Comparison of ENCODE assay signal across 9 cellular contexts in the genomic region with DNA sequence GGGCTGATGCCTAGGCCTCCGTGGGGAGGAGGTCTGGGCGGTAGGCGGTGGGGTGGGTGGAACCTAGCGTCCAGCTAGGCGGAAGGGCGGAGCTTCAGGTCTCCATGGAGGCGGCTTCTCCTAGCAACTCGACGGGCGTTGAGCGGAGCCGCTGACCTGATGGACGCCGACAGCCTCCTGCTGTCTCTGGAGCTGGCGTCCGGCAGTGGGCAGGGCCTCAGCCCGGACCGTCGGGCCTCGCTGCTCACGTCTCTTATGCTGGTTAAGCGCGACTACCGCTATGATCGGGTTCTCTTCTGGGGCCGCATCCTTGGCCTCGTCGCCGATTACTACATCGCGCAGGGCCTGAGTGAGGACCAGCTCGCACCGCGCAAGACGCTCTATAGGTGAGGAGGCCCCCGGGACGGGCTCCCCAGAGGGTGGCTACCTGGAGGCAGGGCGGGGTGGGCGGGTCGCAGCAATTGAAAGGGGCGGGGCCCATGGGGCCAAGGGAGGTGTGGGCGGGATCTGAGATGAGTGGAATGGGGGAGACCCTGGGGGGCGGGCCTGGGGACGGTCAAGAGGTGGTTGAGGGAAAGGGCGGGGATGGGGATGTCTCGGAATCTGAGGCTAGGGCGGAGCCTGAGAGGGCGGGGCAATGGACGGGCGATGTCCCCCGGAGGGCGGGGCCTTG. TPM values are rescaled to one million over a fixed set of nuclear protein-coding genes. Genes with fewer than 3 reads are reported as not detected.
DNase-seq lines count a peak whose midpoint lies in the region; ATAC-seq and TF ChIP-seq lines count a peak whose summit lies in the region.
"Had no signal": no experiment of that assay in that cellular context is flagged by ENCODE, and none has a peak within 500 bp of the region (broad histone marks: within the 10 kb centered on the region; RNA-seq: fewer than 3 reads in every experiment).

A gene with protein sequence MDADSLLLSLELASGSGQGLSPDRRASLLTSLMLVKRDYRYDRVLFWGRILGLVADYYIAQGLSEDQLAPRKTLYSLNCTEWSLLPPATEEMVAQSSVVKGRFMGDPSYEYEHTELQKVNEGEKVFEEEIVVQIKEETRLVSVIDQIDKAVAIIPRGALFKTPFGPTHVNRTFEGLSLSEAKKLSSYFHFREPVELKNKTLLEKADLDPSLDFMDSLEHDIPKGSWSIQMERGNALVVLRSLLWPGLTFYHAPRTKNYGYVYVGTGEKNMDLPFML (plus strand): TSS at position 97 of the 673 bp plus-strand sequence. CDS start 63 bp downstream, at position 160.

- no peaks in the 10 kb centered on the region for H3K27me3 ChIP-seq in naive thymus-derived CD4-positive, alpha-beta T cell (ENCODE audit: control insufficient read depth in 2 of 2, insufficient read depth in 2 of 2, low read length in 2 of 2)

- H3K9me3 ChIP-seq in naive thymus-derived CD4-positive, alpha-beta T cell (ENCODE audit: control insufficient read depth in 2 of 3, low read length in 3 of 3) = no peaks in the 10 kb centered on the region

- POLR2A ChIA-PET in naive thymus-derived CD4-positive, alpha-beta T cell (lab: Charles Lee) = interaction anchor here (0.6 to 1.3 kb wide), 4 partner anchors 9 to 439 kb away, joined by 3 to 4 read pairs (median 4); no protein-coding TSS in a partner anchor

- DNase-seq in GM12864 (ENCODE audit: low read depth) = no peak
- DNase-seq in activated CD8-positive, alpha-beta memory T cell treated with anti-CD3 and anti-CD28 coated beads, Interleukin-2, amount 50 U/mL, for 4 hours = peak; percentile 62
- peak; percentile 71 to 79 for DNase-seq in erythroblast (lab: John Stamatoyannopoulos, UW)
- peak in 8 of 9 donors; percentile 35 to 70 (median 45) for DNase-seq in naive thymus-derived CD4-positive, alpha-beta T cell
- DNase-seq in stimulated activated naive CD8-positive, alpha-beta T cell treated with anti-CD3 and anti-CD28 coated beads, Interleukin-15, amount 100 ng/mL, for 72 hours = peak; percentile 64 to 78
- no peak for DNase-seq in NK-92 (lab: John Stamatoyannopoulos, UW; ENCODE audit: unreplicated experiment)

- H3K27ac Mint-ChIP-seq in IgD-negative memory B cell = peak within 1 kb of the TSS; percentile 57 to 73 (median 61)
- H3K27ac Mint-ChIP-seq in naive thymus-derived CD4-positive, alpha-beta T cell = peak within 1 kb of the TSS; percentile 26 to 79 (median 66)
- H3K27ac Mint-ChIP-seq in stimulated activated naive CD8-positive, alpha-beta T cell treated with anti-CD3 and anti-CD28 coated beads, Interleukin-15, amount 100 ng/mL, for 72 hours = peak within 1 kb of the TSS; percentile 21 to 68

- intact Hi-C loops in naive thymus-derived CD4-positive, alpha-beta T cell (cut with micrococcal nuclease) = loop anchor here (1.0 to 2.0 kb wide), 4 partner anchors 9 to 36 kb away; partner anchors contain the start of genes GTPBP2 (in 2 of the 2) and MAD2L1BP (in 1 of the 2)

- H3K4me3 Mint-ChIP-seq in IgD-negative memory B cell = peak within 1 kb of the TSS; percentile 54 to 94 (median 88)
- H3K4me3 Mint-ChIP-seq in naive thymus-derived CD4-positive, alpha-beta T cell = peak within 1 kb of the TSS; percentile 75 to 92 (median 86)
- peak within 1 kb of the TSS; percentile 85 to 86 for H3K4me3 Mint-ChIP-seq in stimulated activated naive CD8-positive, alpha-beta T cell treated with anti-CD3 and anti-CD28 coated beads, Interleukin-15, amount 100 ng/mL, for 72 hours

- H3K27ac ChIP-seq in naive thymus-derived CD4-positive, alpha-beta T cell (ENCODE audit: low read depth, low read length) = peak within 1 kb of the TSS; percentile 41
- H3K27ac ChIP-seq: KMS-11 had no signal

- H3K36me3 Mint-ChIP-seq in IgD-negative memory B cell = no peaks in the 10 kb centered on the region
- peaks cover 5 to 23% (median 18%) of the 10 kb centered on the region in 5 donors for H3K36me3 Mint-ChIP-seq in naive thymus-derived CD4-positive, alpha-beta T cell

- H3K9me3 Mint-ChIP-seq in IgD-negative memory B cell = no peaks in the 10 kb centered on the region
- H3K9me3 Mint-ChIP-seq in naive thymus-derived CD4-positive, alpha-beta T cell = peaks cover 0 to 2% (median 0%) of the 10 kb centered on the region in 11 donors
- H3K9me3 Mint-ChIP-seq in stimulated activated naive CD8-positive, alpha-beta T cell treated with anti-CD3 and anti-CD28 coated beads, Interleukin-15, amount 100 ng/mL, for 72 hours = no peaks in the 10 kb centered on the region

- peaks cover 6 to 14% (median 9%) of the 10 kb centered on the region in 3 donors for H3K4me1 Mint-ChIP-seq in IgD-negative memory B cell
- peaks cover 12 to 34% (median 22%) of the 10 kb centered on the region in 7 donors for H3K4me1 Mint-ChIP-seq in naive thymus-derived CD4-positive, alpha-beta T cell
- peaks cover 24% of the 10 kb centered on the region for H3K4me1 Mint-ChIP-seq in stimulated activated naive CD8-positive, alpha-beta T cell treated with anti-CD3 and anti-CD28 coated beads, Interleukin-15, amount 100 ng/mL, for 72 hours

- peak within 1 kb of the TSS; percentile 30 for H3K4me3 ChIP-seq in GM12864 (ENCODE audit: low read depth, low read length)
- H3K4me3 ChIP-seq in naive thymus-derived CD4-positive, alpha-beta T cell (ENCODE audit: low read length) = peak within 1 kb of the TSS; percentile 52

- H3K4me1 ChIP-seq in naive thymus-derived CD4-positive, alpha-beta T cell (ENCODE audit: control insufficient read depth in 2 of 2, insufficient read depth in 2 of 2, low read length in 2 of 2) = no peaks in the 10 kb centered on the region

- ATAC-seq in naive thymus-derived CD4-positive, alpha-beta T cell = peak; percentile 86
- ATAC-seq in stimulated activated naive CD8-positive, alpha-beta T cell treated with anti-CD3 and anti-CD28 coated beads, Interleukin-15, amount 100 ng/mL, for 72 hours = peak; percentile 90
- no peak for ATAC-seq in HG03469 (IDR thresholded peaks at IDR 0.05; ENCODE audit: unreplicated experiment)

- TF ChIP-seq POLR2A in erythroblast (IDR thresholded peaks at IDR 0.05; ENCODE audit: low read length) = no peak

- H3K36me3 ChIP-seq in naive thymus-derived CD4-positive, alpha-beta T cell (ENCODE audit: control insufficient read depth in 2 of 3, insufficient read depth in 3 of 3, low read length in 3 of 3) = peaks cover 0 to 24% (median 5%) of the 10 kb centered on the region in 3 experiments

- no peak for TF ChIP-seq CTCF in GM12864 (IDR thresholded peaks at IDR 0.05; ENCODE audit: low read depth, low read length, missing control alignments)

- CTCF ChIA-PET in naive thymus-derived CD4-positive, alpha-beta T cell (lab: Charles Lee) = no interaction called here

- no peaks in the 10 kb centered on the region for H3K27me3 Mint-ChIP-seq in IgD-negative memory B cell
- H3K27me3 Mint-ChIP-seq in naive thymus-derived CD4-positive, alpha-beta T cell = no peaks in the 10 kb centered on the region
- no peaks in the 10 kb centered on the region for H3K27me3 Mint-ChIP-seq in stimulated activated naive CD8-positive, alpha-beta T cell treated with anti-CD3 and anti-CD28 coated beads, Interleukin-15, amount 100 ng/mL, for 72 hours

RNA-seq across cellular contexts. Expression of the gene that starts here (rescaled TPM):
- polyA plus RNA-seq in IgD-negative memory B cell = 1.2 TPM
- not detected for total RNA-seq in naive thymus-derived CD4-positive, alpha-beta T cell
- 1 to 10 TPM in 1 of 2 donors, under 1 TPM in 1; 0.96 to 1.1 TPM for polyA plus RNA-seq in naive thymus-derived CD4-positive, alpha-beta T cell

Comparison
In these comparisons a context has a peak if more than half of its experiments do, and no peak if none do; other contexts are left out.
1. DNase-seq: peak in activated CD8-positive, alpha-beta memory T cell treated with anti-CD3 and anti-CD28 coated beads, Interleukin-2, amount 50 U/mL, for 4 hours (single experiment), erythroblast (2 of 2), naive thymus-derived CD4-positive, alpha-beta T cell (8 of 9) and stimulated activated naive CD8-positive, alpha-beta T cell treated with anti-CD3 and anti-CD28 coated beads, Interleukin-15, amount 100 ng/mL, for 72 hours (2 of 2); none in GM12864 (single experiment) and NK-92 (single experiment).
2. Peak in every context shown above with its lines, with median percentiles within 50 percentile points of each other: H3K27ac Mint-ChIP-seq and H3K4me3 Mint-ChIP-seq.